Comparison of ENCODE assay signal across 2 cellular contexts in the genomic region with DNA sequence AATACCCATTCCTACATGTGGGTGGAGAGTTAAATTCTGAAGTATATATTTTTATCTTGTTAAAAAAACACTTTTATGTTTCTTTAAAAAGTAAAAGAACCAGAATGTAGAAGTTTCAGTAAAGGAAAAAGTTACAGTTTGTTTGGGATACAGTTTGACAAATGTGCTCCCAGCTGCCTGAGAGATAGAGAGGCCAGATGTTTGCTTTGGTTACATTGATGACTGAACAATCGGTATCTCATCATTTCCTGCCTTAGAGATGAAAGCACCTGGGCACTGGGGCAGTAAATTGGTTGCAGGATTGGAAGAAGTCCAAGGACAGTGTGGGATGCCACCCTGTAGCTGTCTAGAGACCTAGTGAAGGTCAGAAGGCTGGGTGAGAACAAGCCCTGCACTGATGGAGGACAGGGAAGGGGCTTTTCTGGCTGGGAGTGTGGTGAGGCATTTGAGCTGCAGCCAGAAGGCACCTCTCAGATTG.
TF ChIP-seq lines count a peak whose summit lies in the region.

No MANE protein-coding gene starts in this region.

TF ChIP-seq in HEK293T, 16 proteins besides CTCF, POLR2A, EP300 and RAD21:
- TF ChIP-seq SP1 (IDR thresholded peaks at IDR 0.05): no peak
- TF ChIP-seq BHLHE40 (IDR thresholded peaks at IDR 0.05; ENCODE audit: borderline replicate concordance): no peak
- TF ChIP-seq ZNF384 (IDR thresholded peaks at IDR 0.05): no peak
- no peak for TF ChIP-seq LEF1 (IDR thresholded peaks at IDR 0.05; ENCODE audit: borderline replicate concordance)
- no peak for TF ChIP-seq HDGF (IDR thresholded peaks at IDR 0.05; ENCODE audit: borderline replicate concordance)
- TF ChIP-seq FOXM1 (IDR thresholded peaks at IDR 0.05; ENCODE audit: borderline replicate concordance): no peak
- no peak for TF ChIP-seq FOXA1 (IDR thresholded peaks at IDR 0.05)
- no peak for TF ChIP-seq ARNT (IDR thresholded peaks at IDR 0.05)
- TF ChIP-seq NFRKB (IDR thresholded peaks at IDR 0.05): no peak
- TF ChIP-seq, protein P1, sequence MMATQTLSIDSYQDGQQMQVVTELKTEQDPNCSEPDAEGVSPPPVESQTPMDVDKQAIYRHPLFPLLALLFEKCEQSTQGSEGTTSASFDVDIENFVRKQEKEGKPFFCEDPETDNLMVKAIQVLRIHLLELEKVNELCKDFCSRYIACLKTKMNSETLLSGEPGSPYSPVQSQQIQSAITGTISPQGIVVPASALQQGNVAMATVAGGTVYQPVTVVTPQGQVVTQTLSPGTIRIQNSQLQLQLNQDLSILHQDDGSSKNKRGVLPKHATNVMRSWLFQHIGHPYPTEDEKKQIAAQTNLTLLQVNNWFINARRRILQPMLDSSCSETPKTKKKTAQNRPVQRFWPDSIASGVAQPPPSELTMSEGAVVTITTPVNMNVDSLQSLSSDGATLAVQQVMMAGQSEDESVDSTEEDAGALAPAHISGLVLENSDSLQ (IDR thresholded peaks at IDR 0.05): no peak
- TF ChIP-seq TARDBP (IDR thresholded peaks at IDR 0.05): no peak
- no peak for TF ChIP-seq SUZ12 (IDR thresholded peaks at IDR 0.05)
- no peak for TF ChIP-seq L3MBTL2 (conservative IDR thresholded peaks at IDR 0.05)

TF ChIP-seq in HepG2, 621 proteins besides CTCF, POLR2A, EP300 and RAD21 (continues in another document):
- TF ChIP-seq ZNF331 (CRISPR knock-in tag; IDR thresholded peaks at IDR 0.05) (no peak), DNMT1 (CRISPR knock-in tag; IDR thresholded peaks at IDR 0.05) (no peak), HNRNPL (IDR thresholded peaks at IDR 0.05; ENCODE audit: low read depth, low read length) (0 out of 2 replicates have a peak, but pooled peaks have one; percentile 18), ZBTB8A (CRISPR knock-in tag; IDR thresholded peaks at IDR 0.05; ENCODE audit: borderline replicate concordance, low read depth) (no peak), ZNF432 (CRISPR knock-in tag; IDR thresholded peaks at IDR 0.05; ENCODE audit: borderline replicate concordance) (no peak), FIP1L1 (IDR thresholded peaks at IDR 0.05; ENCODE audit: borderline replicate concordance, insufficient read depth, low read depth, low read length) (no peak), ZNF143 (CRISPR knock-in tag; IDR thresholded peaks at IDR 0.05) (no peak), SOX5 (CRISPR knock-in tag; IDR thresholded peaks at IDR 0.05; ENCODE audit: borderline replicate concordance) (peak; percentile 50; the same call in 1 of the 2 replicates), TCF7 (IDR thresholded peaks at IDR 0.05; ENCODE audit: low read depth) (peak; percentile 65), MXI1 (IDR thresholded peaks at IDR 0.05; ENCODE audit: borderline replicate concordance, low read depth, low read length) (no peak), FOXA1 (IDR thresholded peaks at IDR 0.05) (no peak), FOXA1 (CRISPR knock-in tag; IDR thresholded peaks at IDR 0.05) (0 out of 2 replicates have a peak, but pooled peaks have one; percentile 28), PCBP2 (optimal IDR thresholded peaks at IDR 0.05; ENCODE audit: low read depth, low read length, poor library complexity, severe bottlenecking) (no peak), ISX (CRISPR knock-in tag; conservative IDR thresholded peaks at IDR 0.05) (no peak), FOSL2 (CRISPR knock-in tag; IDR thresholded peaks at IDR 0.05) (peak; percentile 67), ETV5 (CRISPR knock-in tag; IDR thresholded peaks at IDR 0.05; ENCODE audit: borderline replicate concordance) (peak; percentile 48; the same call in 1 of the 2 replicates), ZNF672 (CRISPR knock-in tag; IDR thresholded peaks at IDR 0.05) (no peak), MEIS2 (CRISPR knock-in tag; IDR thresholded peaks at IDR 0.05) (no peak), IKZF1 (IDR thresholded peaks at IDR 0.05) (no peak), ZNF556 (CRISPR knock-in tag; IDR thresholded peaks at IDR 0.05; ENCODE audit: borderline replicate concordance) (no peak), FOXM1 (CRISPR knock-in tag; IDR thresholded peaks at IDR 0.05) (no peak), ZNF264 (CRISPR knock-in tag; IDR thresholded peaks at IDR 0.05) (no peak), GABPA (IDR thresholded peaks at IDR 0.05; ENCODE audit: low read depth, low read length) (no peak), GABPA (CRISPR knock-in tag; IDR thresholded peaks at IDR 0.05; ENCODE audit: low read depth) (no peak), ATF7-NPFF (CRISPR knock-in tag; IDR thresholded peaks at IDR 0.05; ENCODE audit: low read depth) (no peak), ZNF772 (CRISPR knock-in tag; IDR thresholded peaks at IDR 0.05) (no peak), ISL2 (CRISPR knock-in tag; IDR thresholded peaks at IDR 0.05) (0 out of 2 replicates have a peak, but pooled peaks have one; percentile 20), RELA (CRISPR knock-in tag; IDR thresholded peaks at IDR 0.05) (no peak), GATAD2A (CRISPR knock-in tag; IDR thresholded peaks at IDR 0.05) (peak; percentile 69), RBFOX2 (IDR thresholded peaks at IDR 0.05; ENCODE audit: low read depth, low read length) (no peak), ATAD3A (CRISPR knock-in tag; IDR thresholded peaks at IDR 0.05) (no peak), ZNF496 (CRISPR knock-in tag; IDR thresholded peaks at IDR 0.05; ENCODE audit: insufficient replicate concordance) (no peak)
- TF ChIP-seq, protein P2, sequence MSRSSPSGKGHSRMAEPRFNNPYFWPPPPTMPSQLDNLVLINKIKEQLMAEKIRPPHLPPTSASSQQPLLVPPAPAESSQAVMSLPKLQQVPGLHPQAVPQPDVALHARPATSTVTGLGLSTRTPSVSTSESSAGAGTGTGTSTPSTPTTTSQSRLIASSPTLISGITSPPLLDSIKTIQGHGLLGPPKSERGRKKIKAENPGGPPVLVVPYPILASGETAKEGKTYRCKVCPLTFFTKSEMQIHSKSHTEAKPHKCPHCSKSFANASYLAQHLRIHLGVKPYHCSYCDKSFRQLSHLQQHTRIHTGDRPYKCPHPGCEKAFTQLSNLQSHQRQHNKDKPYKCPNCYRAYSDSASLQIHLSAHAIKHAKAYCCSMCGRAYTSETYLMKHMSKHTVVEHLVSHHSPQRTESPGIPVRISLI (CRISPR knock-in tag; IDR thresholded peaks at IDR 0.05; ENCODE audit: borderline replicate concordance): no peak
- TF ChIP-seq, protein P3, sequence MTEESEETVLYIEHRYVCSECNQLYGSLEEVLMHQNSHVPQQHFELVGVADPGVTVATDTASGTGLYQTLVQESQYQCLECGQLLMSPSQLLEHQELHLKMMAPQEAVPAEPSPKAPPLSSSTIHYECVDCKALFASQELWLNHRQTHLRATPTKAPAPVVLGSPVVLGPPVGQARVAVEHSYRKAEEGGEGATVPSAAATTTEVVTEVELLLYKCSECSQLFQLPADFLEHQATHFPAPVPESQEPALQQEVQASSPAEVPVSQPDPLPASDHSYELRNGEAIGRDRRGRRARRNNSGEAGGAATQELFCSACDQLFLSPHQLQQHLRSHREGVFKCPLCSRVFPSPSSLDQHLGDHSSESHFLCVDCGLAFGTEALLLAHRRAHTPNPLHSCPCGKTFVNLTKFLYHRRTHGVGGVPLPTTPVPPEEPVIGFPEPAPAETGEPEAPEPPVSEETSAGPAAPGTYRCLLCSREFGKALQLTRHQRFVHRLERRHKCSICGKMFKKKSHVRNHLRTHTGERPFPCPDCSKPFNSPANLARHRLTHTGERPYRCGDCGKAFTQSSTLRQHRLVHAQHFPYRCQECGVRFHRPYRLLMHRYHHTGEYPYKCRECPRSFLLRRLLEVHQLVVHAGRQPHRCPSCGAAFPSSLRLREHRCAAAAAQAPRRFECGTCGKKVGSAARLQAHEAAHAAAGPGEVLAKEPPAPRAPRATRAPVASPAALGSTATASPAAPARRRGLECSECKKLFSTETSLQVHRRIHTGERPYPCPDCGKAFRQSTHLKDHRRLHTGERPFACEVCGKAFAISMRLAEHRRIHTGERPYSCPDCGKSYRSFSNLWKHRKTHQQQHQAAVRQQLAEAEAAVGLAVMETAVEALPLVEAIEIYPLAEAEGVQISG (CRISPR knock-in tag; IDR thresholded peaks at IDR 0.05): peak; percentile 33; the same call in 1 of the 2 replicates
- TF ChIP-seq, protein P4, sequence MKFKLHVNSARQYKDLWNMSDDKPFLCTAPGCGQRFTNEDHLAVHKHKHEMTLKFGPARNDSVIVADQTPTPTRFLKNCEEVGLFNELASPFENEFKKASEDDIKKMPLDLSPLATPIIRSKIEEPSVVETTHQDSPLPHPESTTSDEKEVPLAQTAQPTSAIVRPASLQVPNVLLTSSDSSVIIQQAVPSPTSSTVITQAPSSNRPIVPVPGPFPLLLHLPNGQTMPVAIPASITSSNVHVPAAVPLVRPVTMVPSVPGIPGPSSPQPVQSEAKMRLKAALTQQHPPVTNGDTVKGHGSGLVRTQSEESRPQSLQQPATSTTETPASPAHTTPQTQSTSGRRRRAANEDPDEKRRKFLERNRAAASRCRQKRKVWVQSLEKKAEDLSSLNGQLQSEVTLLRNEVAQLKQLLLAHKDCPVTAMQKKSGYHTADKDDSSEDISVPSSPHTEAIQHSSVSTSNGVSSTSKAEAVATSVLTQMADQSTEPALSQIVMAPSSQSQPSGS (CRISPR knock-in tag; IDR thresholded peaks at IDR 0.05): no peak
- TF ChIP-seq, protein P5, sequence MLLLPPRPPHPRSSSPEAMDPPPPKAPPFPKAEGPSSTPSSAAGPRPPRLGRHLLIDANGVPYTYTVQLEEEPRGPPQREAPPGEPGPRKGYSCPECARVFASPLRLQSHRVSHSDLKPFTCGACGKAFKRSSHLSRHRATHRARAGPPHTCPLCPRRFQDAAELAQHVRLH (CRISPR knock-in tag; IDR thresholded peaks at IDR 0.05; ENCODE audit: borderline replicate concordance, low read depth): no peak
- TF ChIP-seq, protein P6, sequence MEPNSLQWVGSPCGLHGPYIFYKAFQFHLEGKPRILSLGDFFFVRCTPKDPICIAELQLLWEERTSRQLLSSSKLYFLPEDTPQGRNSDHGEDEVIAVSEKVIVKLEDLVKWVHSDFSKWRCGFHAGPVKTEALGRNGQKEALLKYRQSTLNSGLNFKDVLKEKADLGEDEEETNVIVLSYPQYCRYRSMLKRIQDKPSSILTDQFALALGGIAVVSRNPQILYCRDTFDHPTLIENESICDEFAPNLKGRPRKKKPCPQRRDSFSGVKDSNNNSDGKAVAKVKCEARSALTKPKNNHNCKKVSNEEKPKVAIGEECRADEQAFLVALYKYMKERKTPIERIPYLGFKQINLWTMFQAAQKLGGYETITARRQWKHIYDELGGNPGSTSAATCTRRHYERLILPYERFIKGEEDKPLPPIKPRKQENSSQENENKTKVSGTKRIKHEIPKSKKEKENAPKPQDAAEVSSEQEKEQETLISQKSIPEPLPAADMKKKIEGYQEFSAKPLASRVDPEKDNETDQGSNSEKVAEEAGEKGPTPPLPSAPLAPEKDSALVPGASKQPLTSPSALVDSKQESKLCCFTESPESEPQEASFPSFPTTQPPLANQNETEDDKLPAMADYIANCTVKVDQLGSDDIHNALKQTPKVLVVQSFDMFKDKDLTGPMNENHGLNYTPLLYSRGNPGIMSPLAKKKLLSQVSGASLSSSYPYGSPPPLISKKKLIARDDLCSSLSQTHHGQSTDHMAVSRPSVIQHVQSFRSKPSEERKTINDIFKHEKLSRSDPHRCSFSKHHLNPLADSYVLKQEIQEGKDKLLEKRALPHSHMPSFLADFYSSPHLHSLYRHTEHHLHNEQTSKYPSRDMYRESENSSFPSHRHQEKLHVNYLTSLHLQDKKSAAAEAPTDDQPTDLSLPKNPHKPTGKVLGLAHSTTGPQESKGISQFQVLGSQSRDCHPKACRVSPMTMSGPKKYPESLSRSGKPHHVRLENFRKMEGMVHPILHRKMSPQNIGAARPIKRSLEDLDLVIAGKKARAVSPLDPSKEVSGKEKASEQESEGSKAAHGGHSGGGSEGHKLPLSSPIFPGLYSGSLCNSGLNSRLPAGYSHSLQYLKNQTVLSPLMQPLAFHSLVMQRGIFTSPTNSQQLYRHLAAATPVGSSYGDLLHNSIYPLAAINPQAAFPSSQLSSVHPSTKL (CRISPR knock-in tag; IDR thresholded peaks at IDR 0.05): peak; percentile 45; the same call in 1 of the 2 replicates
- TF ChIP-seq, protein P7, sequence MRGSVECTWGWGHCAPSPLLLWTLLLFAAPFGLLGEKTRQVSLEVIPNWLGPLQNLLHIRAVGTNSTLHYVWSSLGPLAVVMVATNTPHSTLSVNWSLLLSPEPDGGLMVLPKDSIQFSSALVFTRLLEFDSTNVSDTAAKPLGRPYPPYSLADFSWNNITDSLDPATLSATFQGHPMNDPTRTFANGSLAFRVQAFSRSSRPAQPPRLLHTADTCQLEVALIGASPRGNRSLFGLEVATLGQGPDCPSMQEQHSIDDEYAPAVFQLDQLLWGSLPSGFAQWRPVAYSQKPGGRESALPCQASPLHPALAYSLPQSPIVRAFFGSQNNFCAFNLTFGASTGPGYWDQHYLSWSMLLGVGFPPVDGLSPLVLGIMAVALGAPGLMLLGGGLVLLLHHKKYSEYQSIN (CRISPR knock-in tag; IDR thresholded peaks at IDR 0.05; ENCODE audit: borderline replicate concordance): no peak
- TF ChIP-seq, protein P8, sequence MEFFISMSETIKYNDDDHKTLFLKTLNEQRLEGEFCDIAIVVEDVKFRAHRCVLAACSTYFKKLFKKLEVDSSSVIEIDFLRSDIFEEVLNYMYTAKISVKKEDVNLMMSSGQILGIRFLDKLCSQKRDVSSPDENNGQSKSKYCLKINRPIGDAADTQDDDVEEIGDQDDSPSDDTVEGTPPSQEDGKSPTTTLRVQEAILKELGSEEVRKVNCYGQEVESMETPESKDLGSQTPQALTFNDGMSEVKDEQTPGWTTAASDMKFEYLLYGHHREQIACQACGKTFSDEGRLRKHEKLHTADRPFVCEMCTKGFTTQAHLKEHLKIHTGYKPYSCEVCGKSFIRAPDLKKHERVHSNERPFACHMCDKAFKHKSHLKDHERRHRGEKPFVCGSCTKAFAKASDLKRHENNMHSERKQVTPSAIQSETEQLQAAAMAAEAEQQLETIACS (CRISPR knock-in tag; IDR thresholded peaks at IDR 0.05): no peak
- TF ChIP-seq, protein P9, sequence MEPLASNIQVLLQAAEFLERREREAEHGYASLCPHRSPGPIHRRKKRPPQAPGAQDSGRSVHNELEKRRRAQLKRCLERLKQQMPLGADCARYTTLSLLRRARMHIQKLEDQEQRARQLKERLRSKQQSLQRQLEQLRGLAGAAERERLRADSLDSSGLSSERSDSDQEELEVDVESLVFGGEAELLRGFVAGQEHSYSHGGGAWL (CRISPR knock-in tag; IDR thresholded peaks at IDR 0.05): no peak
- TF ChIP-seq, protein P10, sequence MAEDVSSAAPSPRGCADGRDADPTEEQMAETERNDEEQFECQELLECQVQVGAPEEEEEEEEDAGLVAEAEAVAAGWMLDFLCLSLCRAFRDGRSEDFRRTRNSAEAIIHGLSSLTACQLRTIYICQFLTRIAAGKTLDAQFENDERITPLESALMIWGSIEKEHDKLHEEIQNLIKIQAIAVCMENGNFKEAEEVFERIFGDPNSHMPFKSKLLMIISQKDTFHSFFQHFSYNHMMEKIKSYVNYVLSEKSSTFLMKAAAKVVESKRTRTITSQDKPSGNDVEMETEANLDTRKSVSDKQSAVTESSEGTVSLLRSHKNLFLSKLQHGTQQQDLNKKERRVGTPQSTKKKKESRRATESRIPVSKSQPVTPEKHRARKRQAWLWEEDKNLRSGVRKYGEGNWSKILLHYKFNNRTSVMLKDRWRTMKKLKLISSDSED (CRISPR knock-in tag; IDR thresholded peaks at IDR 0.05): no peak
